In genomic region chr1:6613361-6614018, GRCh38 we compare ENCODE assay signal across 8 cellular contexts. TPM values are rescaled to one million over a fixed set of nuclear protein-coding genes. Genes with fewer than 3 reads are reported as not detected.
DNase-seq lines count a peak whose midpoint lies in the region; ATAC-seq lines count a peak whose summit lies in the region.

TSS of gene PHF13 (plus strand) at chr1:6613731. CDS start at chr1:6614067, 336 bp downstream.

- peak; percentile 92 for ATAC-seq in GM21367 (IDR thresholded peaks at IDR 0.05; ENCODE audit: unreplicated experiment)

- peak; percentile 99 for DNase-seq in COLO829 (ENCODE audit: low spot score)
- DNase-seq in HT1080 (ENCODE audit: low read depth): peak; percentile 98
- peak; percentile 97 to 98 for DNase-seq in NOMO-1 (lab: John Stamatoyannopoulos, UW; ENCODE audit: unreplicated experiment in 2 of 2)
- peak; percentile 99 for DNase-seq in effector CD8-positive, alpha-beta T cell (lab: John Stamatoyannopoulos, UW)
- peak; percentile 99 for DNase-seq in medulla oblongata (ENCODE audit: extremely low spot score)
- peak; percentile 99 to 100 (median 99) for DNase-seq in stimulated activated CD4-positive, alpha-beta T cell treated with anti-CD3 and anti-CD28 coated beads, TNF-alpha, amount 100 ng/mL, for 48 hours (ENCODE audit: low read depth in 3 of 3)

- POLR2A ChIA-PET in activated CD8-positive, alpha-beta memory T cell treated with anti-CD3 and anti-CD28 coated beads for 36 hours (lab: Charles Lee): interaction anchor here (0.7 to 1.1 kb wide), 2 partner anchors 11 to 59 kb away, joined by 3 to 20 read pairs; partner anchors contain the start of genes KLHL21 and NOL9

- CTCF ChIA-PET in activated CD8-positive, alpha-beta memory T cell treated with anti-CD3 and anti-CD28 coated beads for 36 hours (lab: Charles Lee): no interaction called here

RNA-seq across cellular contexts. Expression of gene PHF13, which starts in this region (rescaled TPM):
- 6.9 and 15.4 TPM in 2 replicates for total RNA-seq in HT1080 (2014; rRNA removed; shearing (Covaris generic))
- polyA plus RNA-seq in HT1080 (2015; cell fraction: cytosol; rRNA removed): 15.3 and 16.2 TPM in 2 replicates
- polyA plus RNA-seq in HT1080 (2015; cell fraction: nucleus; rRNA removed): 21.1 and 23.2 TPM in 2 replicates
- 10 to 100 TPM; 14.0 to 14.7 TPM for total RNA-seq in activated CD8-positive, alpha-beta memory T cell treated with anti-CD3 and anti-CD28 coated beads for 36 hours

Comparison
In these comparisons a context has a peak if more than half of its experiments do, and no peak if none do; other contexts are left out.
1. Peak in every context shown above with its lines: DNase-seq and ATAC-seq.